In genomic region chr9:761155-761792, GRCh38 we compare ENCODE assay signal across 17 cellular contexts.
DNase-seq lines count a peak whose midpoint lies in the region; ATAC-seq and TF ChIP-seq lines count a peak whose summit lies in the region.
"Had no signal": no experiment of that assay in that cellular context is flagged by ENCODE, and none has a peak within 500 bp of the region (broad histone marks: within the 10 kb centered on the region; RNA-seq: fewer than 3 reads in every experiment).

No MANE protein-coding gene starts in this region.

- H3K27ac Mint-ChIP-seq in HFFc6, result no peak overlapping the region
- H3K27ac Mint-ChIP-seq: activated naive CD4-positive, alpha-beta T cell treated with anti-CD3 and anti-CD28 coated beads, Interleukin-2, amount 10 ng/mL, durations not matched to agents 7 days and 5 days; memory B cell had no signal

- DNase-seq in HFFc6 (peak; percentile 9), astrocyte of the hippocampus (ENCODE audit: low read depth, low spot score) (peak; percentile 29), foreskin fibroblast (peak; percentile 46 to 74), renal cortical epithelial cell (ENCODE audit: low read depth) (peak; percentile 81), DMS79 (lab: John Stamatoyannopoulos, UW) (no peak), activated gamma-delta T cell treated with Interleukin-2 at 50 U/mL for 16 hours (no peak)
- DNase-seq: activated naive CD4-positive, alpha-beta T cell treated with anti-CD3 and anti-CD28 coated beads, Interleukin-2, amount 10 ng/mL, durations not matched to agents 7 days and 5 days; central memory CD4-positive, alpha-beta T cell; KBM-7; NCI-H187; NCI-H524; Peyer's patch; stimulated activated naive CD8-positive, alpha-beta T cell treated with anti-CD3 and anti-CD28 coated beads, Interleukin-15, Interleukin-2, amounts not matched to agents 100 U/mL and 50 U/mL, for 24 hours had no signal

- peaks cover 6% of the 10 kb centered on the region for H3K27me3 Mint-ChIP-seq in HFFc6 (ENCODE audit: insufficient read depth)

- ATAC-seq in HG02642 (IDR thresholded peaks at IDR 0.05; ENCODE audit: poor library complexity, unreplicated experiment) (no peak), GM18519 (IDR thresholded peaks at IDR 0.05; ENCODE audit: low FRiP score, unreplicated experiment) (no peak)

- H3K9me3 Mint-ChIP-seq in HFFc6, result no peaks in the 10 kb centered on the region
- H3K9me3 Mint-ChIP-seq: activated naive CD4-positive, alpha-beta T cell treated with anti-CD3 and anti-CD28 coated beads, Interleukin-2, amount 10 ng/mL, durations not matched to agents 7 days and 5 days; memory B cell; neural crest cell had no signal

- H3K4me3 ChIP-seq in foreskin fibroblast (ENCODE audit: low read depth in 1 of 2, low read length in 2 of 2), result no peak overlapping the region
- H3K4me3 ChIP-seq: Peyer's patch had no signal

- H3K36me3 Mint-ChIP-seq in HFFc6 (ENCODE audit: low read depth), result no peaks in the 10 kb centered on the region
- H3K36me3 Mint-ChIP-seq: activated naive CD4-positive, alpha-beta T cell treated with anti-CD3 and anti-CD28 coated beads, Interleukin-2, amount 10 ng/mL, durations not matched to agents 7 days and 5 days; memory B cell had no signal

- H3K4me1 Mint-ChIP-seq in HFFc6 (ENCODE audit: low read depth), result peaks cover 15% of the 10 kb centered on the region

- H3K4me3 Mint-ChIP-seq in HFFc6, result no peak overlapping the region
- H3K4me3 Mint-ChIP-seq: activated naive CD4-positive, alpha-beta T cell treated with anti-CD3 and anti-CD28 coated beads, Interleukin-2, amount 10 ng/mL, durations not matched to agents 7 days and 5 days; memory B cell; neural crest cell had no signal

- no peak for TF ChIP-seq CTCF in HFFc6 (IDR thresholded peaks at IDR 0.05)
- no peak for TF ChIP-seq CTCF in foreskin fibroblast (IDR thresholded peaks at IDR 0.05; ENCODE audit: low read depth, low read length)

Comparison
In these comparisons a context has a peak if more than half of its experiments do, and no peak if none do; other contexts are left out.
1. DNase-seq: peak in HFFc6 (single experiment), astrocyte of the hippocampus (single experiment), foreskin fibroblast (2 of 2) and renal cortical epithelial cell (single experiment); none in DMS79 (single experiment) and activated gamma-delta T cell treated with Interleukin-2 at 50 U/mL for 16 hours (single experiment).